Comparison of ENCODE assay signal across 15 cellular contexts in the genomic region with DNA sequence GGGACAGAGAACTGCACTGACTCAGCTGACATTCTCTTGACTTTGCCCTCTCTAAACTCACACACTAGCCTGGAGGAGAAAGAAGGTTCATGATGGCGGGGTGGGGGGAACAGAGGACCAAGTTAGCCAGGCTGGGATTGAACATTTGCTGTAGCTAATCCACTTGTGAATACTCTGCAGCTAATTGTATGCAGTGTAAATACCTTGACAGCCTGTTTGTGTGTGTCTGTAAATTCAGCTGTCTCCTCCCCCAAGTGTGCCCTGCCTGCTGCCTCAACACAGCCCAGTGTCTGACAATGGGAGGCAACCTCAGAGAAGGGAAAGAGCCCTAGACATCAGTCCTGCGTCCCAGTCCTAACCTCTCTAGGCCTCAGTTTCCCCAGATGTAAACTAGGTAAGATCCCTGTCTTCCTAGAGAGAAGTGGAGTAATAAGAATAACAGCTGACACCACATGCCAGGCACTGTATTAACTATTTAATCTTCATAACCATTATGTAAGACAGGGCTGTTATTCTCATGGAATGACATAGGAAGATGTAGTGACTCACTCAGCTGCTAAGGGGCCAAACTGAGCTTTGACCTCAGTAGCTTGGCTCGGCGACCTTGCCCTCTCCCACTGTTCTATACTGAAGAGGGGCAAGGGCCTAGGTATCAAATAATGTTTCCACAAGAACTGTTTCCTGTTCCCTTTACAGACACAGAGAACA. TPM values are rescaled to one million over a fixed set of nuclear protein-coding genes. Genes with fewer than 3 reads are reported as not detected.
DNase-seq lines count a peak whose midpoint lies in the region; ATAC-seq and TF ChIP-seq lines count a peak whose summit lies in the region.
"Had no signal": no experiment of that assay in that cellular context is flagged by ENCODE, and none has a peak within 500 bp of the region (broad histone marks: within the 10 kb centered on the region; RNA-seq: fewer than 3 reads in every experiment).

No MANE protein-coding gene starts in this region.

- DNase-seq in activated naive CD4-positive, alpha-beta T cell treated with anti-CD3 and anti-CD28 coated beads, Interleukin-2, amount 10 ng/mL, durations not matched to agents 7 days and 5 days = no peak
- no peak for DNase-seq in activated naive CD4-positive, alpha-beta T cell treated with anti-CD3 and anti-CD28 coated beads, Interleukin-2, amount 50 U/mL, for 72 hours (ENCODE audit: low spot score in 2 of 2)
- peak; percentile 71 for DNase-seq in MV-4-11 (lab: John Stamatoyannopoulos, UW)
- DNase-seq in effector memory CD8-positive, alpha-beta T cell = no peak
- no peak for DNase-seq in stimulated activated effector memory CD8-positive, alpha-beta T cell treated with anti-CD3 and anti-CD28 coated beads, Interleukin-12 subunit alpha, Interleukin-12 subunit beta, amount 100 ng/mL, for 72 hours (ENCODE audit: low spot score in 2 of 2)
- DNase-seq in activated effector memory CD4-positive, alpha-beta T cell treated with anti-CD3 and anti-CD28 coated beads, Interleukin-2, amount 50 U/mL, for 16 hours = no peak
- DNase-seq in left ventricle myocardium inferior = no peak
- DNase-seq: activated CD4-positive, alpha-beta T cell treated with anti-CD3 and anti-CD28 coated beads, Interleukin-2, amount 10 ng/mL, durations not matched to agents 7 days and 5 days; activated naive CD4-positive, alpha-beta T cell; central memory CD4-positive, alpha-beta T cell; NCI-H1092; NCI-H345; retina; stimulated activated CD4-positive, alpha-beta T cell treated with anti-CD3 and anti-CD28 coated beads, Interleukin-1b, Interleukin-23, amount 100 ng/mL, for 48 hours; trophoblast cell had no signal

- H3K4me3 ChIP-seq in left ventricle myocardium inferior = no peak overlapping the region

- no peaks in the 10 kb centered on the region for H3K9me3 ChIP-seq in left ventricle myocardium inferior (replicated peaks)

- H3K36me3 ChIP-seq in left ventricle myocardium inferior = no peaks in the 10 kb centered on the region

- H3K4me1 Mint-ChIP-seq in activated naive CD4-positive, alpha-beta T cell treated with anti-CD3 and anti-CD28 coated beads, Interleukin-2, amount 10 ng/mL, durations not matched to agents 7 days and 5 days = peaks cover 28% of the 10 kb centered on the region
- peaks cover 23 to 32% of the 10 kb centered on the region in 2 donors for H3K4me1 Mint-ChIP-seq in effector memory CD8-positive, alpha-beta T cell (ENCODE audit: low read depth in 2 of 2)
- peaks cover 39% of the 10 kb centered on the region for H3K4me1 Mint-ChIP-seq in stimulated activated effector memory CD8-positive, alpha-beta T cell treated with anti-CD3 and anti-CD28 coated beads, Interleukin-12 subunit alpha, Interleukin-12 subunit beta, amount 100 ng/mL, for 72 hours

- H3K27me3 Mint-ChIP-seq in activated naive CD4-positive, alpha-beta T cell treated with anti-CD3 and anti-CD28 coated beads, Interleukin-2, amount 10 ng/mL, durations not matched to agents 7 days and 5 days = peaks cover 53% of the 10 kb centered on the region
- peaks cover 18 to 46% of the 10 kb centered on the region in 2 donors for H3K27me3 Mint-ChIP-seq in effector memory CD8-positive, alpha-beta T cell

- H3K27ac ChIP-seq in left ventricle myocardium inferior (replicated peaks) = no peak overlapping the region

- peak overlapping the region; percentile 46 for H3K27ac Mint-ChIP-seq in activated naive CD4-positive, alpha-beta T cell treated with anti-CD3 and anti-CD28 coated beads, Interleukin-2, amount 10 ng/mL, durations not matched to agents 7 days and 5 days
- H3K27ac Mint-ChIP-seq in activated naive CD4-positive, alpha-beta T cell treated with anti-CD3 and anti-CD28 coated beads, Interleukin-2, amount 50 U/mL, for 72 hours = no peak overlapping the region
- no peak overlapping the region for H3K27ac Mint-ChIP-seq in effector memory CD8-positive, alpha-beta T cell
- H3K27ac Mint-ChIP-seq in stimulated activated effector memory CD8-positive, alpha-beta T cell treated with anti-CD3 and anti-CD28 coated beads, Interleukin-12 subunit alpha, Interleukin-12 subunit beta, amount 100 ng/mL, for 72 hours = no peak overlapping the region
- H3K27ac Mint-ChIP-seq: activated CD4-positive, alpha-beta T cell treated with anti-CD3 and anti-CD28 coated beads, Interleukin-2, amount 10 ng/mL, durations not matched to agents 7 days and 5 days had no signal

- H3K9me3 Mint-ChIP-seq in activated naive CD4-positive, alpha-beta T cell treated with anti-CD3 and anti-CD28 coated beads, Interleukin-2, amount 10 ng/mL, durations not matched to agents 7 days and 5 days = no peaks in the 10 kb centered on the region
- H3K9me3 Mint-ChIP-seq in activated naive CD4-positive, alpha-beta T cell treated with anti-CD3 and anti-CD28 coated beads, Interleukin-2, amount 50 U/mL, for 72 hours = no peaks in the 10 kb centered on the region
- H3K9me3 Mint-ChIP-seq in effector memory CD8-positive, alpha-beta T cell = no peaks in the 10 kb centered on the region
- no peaks in the 10 kb centered on the region for H3K9me3 Mint-ChIP-seq in stimulated activated effector memory CD8-positive, alpha-beta T cell treated with anti-CD3 and anti-CD28 coated beads, Interleukin-12 subunit alpha, Interleukin-12 subunit beta, amount 100 ng/mL, for 72 hours
- H3K9me3 Mint-ChIP-seq: activated CD4-positive, alpha-beta T cell treated with anti-CD3 and anti-CD28 coated beads, Interleukin-2, amount 10 ng/mL, durations not matched to agents 7 days and 5 days had no signal

- H3K4me3 Mint-ChIP-seq in activated naive CD4-positive, alpha-beta T cell treated with anti-CD3 and anti-CD28 coated beads, Interleukin-2, amount 10 ng/mL, durations not matched to agents 7 days and 5 days = peak overlapping the region; percentile 96
- peak overlapping the region; percentile 96 to 97 for H3K4me3 Mint-ChIP-seq in effector memory CD8-positive, alpha-beta T cell
- peak overlapping the region; percentile 96 for H3K4me3 Mint-ChIP-seq in stimulated activated effector memory CD8-positive, alpha-beta T cell treated with anti-CD3 and anti-CD28 coated beads, Interleukin-12 subunit alpha, Interleukin-12 subunit beta, amount 100 ng/mL, for 72 hours

- peaks cover 30% of the 10 kb centered on the region for H3K27me3 ChIP-seq in left ventricle myocardium inferior (ENCODE audit: low read depth)

- CTCF ChIA-PET in activated naive CD4-positive, alpha-beta T cell treated with anti-CD3 and anti-CD28 coated beads, Interleukin-2, amount 10 ng/mL, durations not matched to agents 7 days and 5 days (lab: Charles Lee) = interaction anchor here (0.8 to 1.5 kb wide), 5 partner anchors 8 to 870 kb away, joined by 3 to 5 read pairs (median 3); no protein-coding TSS in a partner anchor

- peaks cover 6% of the 10 kb centered on the region for H3K36me3 Mint-ChIP-seq in activated naive CD4-positive, alpha-beta T cell treated with anti-CD3 and anti-CD28 coated beads, Interleukin-2, amount 10 ng/mL, durations not matched to agents 7 days and 5 days
- H3K36me3 Mint-ChIP-seq in activated naive CD4-positive, alpha-beta T cell treated with anti-CD3 and anti-CD28 coated beads, Interleukin-2, amount 50 U/mL, for 72 hours = peaks cover 0 to 6% of the 10 kb centered on the region in 2 donors
- H3K36me3 Mint-ChIP-seq in effector memory CD8-positive, alpha-beta T cell (ENCODE audit: insufficient read depth) = peaks cover 42% of the 10 kb centered on the region
- peaks cover 16% of the 10 kb centered on the region for H3K36me3 Mint-ChIP-seq in stimulated activated effector memory CD8-positive, alpha-beta T cell treated with anti-CD3 and anti-CD28 coated beads, Interleukin-12 subunit alpha, Interleukin-12 subunit beta, amount 100 ng/mL, for 72 hours

- intact Hi-C loops in left ventricle myocardium inferior (cut with micrococcal nuclease) = no loop called here

- no peak for TF ChIP-seq CTCF in left ventricle myocardium inferior (IDR thresholded peaks at IDR 0.05; ENCODE audit: borderline replicate concordance)

- ATAC-seq in activated naive CD4-positive, alpha-beta T cell treated with anti-CD3 and anti-CD28 coated beads, Interleukin-2, amount 50 U/mL, for 72 hours = no peak
- no peak for ATAC-seq in effector memory CD8-positive, alpha-beta T cell (replicated peaks)
- no peak for ATAC-seq in stimulated activated effector memory CD8-positive, alpha-beta T cell treated with anti-CD3 and anti-CD28 coated beads, Interleukin-12 subunit alpha, Interleukin-12 subunit beta, amount 100 ng/mL, for 72 hours

- peaks cover 42% of the 10 kb centered on the region for H3K4me1 ChIP-seq in left ventricle myocardium inferior

RNA-seq across cellular contexts. Expression of a gene that starts 2.7 kb away (rescaled TPM):
- under 1 TPM; 0.39 to 0.71 TPM for total RNA-seq in activated naive CD4-positive, alpha-beta T cell treated with anti-CD3 and anti-CD28 coated beads, Interleukin-2, amount 50 U/mL, for 72 hours
- total RNA-seq in left ventricle myocardium inferior = 3.3 TPM
